In genomic region chr20:58634818-58635665, GRCh38 we compare ENCODE assay signal across 11 cellular contexts. TPM values are rescaled to one million over a fixed set of nuclear protein-coding genes. Genes with fewer than 3 reads are reported as not detected.
A peak's percentile ranks its signal among the peaks of the same experiment; 100 is the strongest.
DNase-seq lines count a peak whose midpoint lies in the region; ATAC-seq and TF ChIP-seq lines count a peak whose summit lies in the region.
"Had no signal": no experiment of that assay in that cellular context is flagged by ENCODE, and none has a peak within 500 bp of the region (broad histone marks: within the 10 kb centered on the region; RNA-seq: fewer than 3 reads in every experiment).

No MANE protein-coding gene starts in this region.

- H3K4me1 ChIP-seq in GM23338 (ENCODE audit: insufficient read depth) = no peaks in the 10 kb centered on the region
- H3K4me1 ChIP-seq in rectal smooth muscle tissue (ENCODE audit: control insufficient read depth, insufficient read depth, low read length) = peaks cover 13% of the 10 kb centered on the region
- H3K4me1 ChIP-seq in GM23248 (ENCODE audit: insufficient read depth) = peaks cover 6% of the 10 kb centered on the region

- no peaks in the 10 kb centered on the region for H4K20me1 ChIP-seq in GM23338 (replicated peaks; ENCODE audit: insufficient read depth)
- no peaks in the 10 kb centered on the region for H4K20me1 ChIP-seq in GM23248 (ENCODE audit: insufficient read depth)

- H3K9me2 ChIP-seq in GM23338 (ENCODE audit: insufficient read depth) (no peaks in the 10 kb centered on the region), GM23248 (ENCODE audit: insufficient read depth) (no peaks in the 10 kb centered on the region)

- intact Hi-C loops in activated T-helper 1 cell treated with anti-CD3 and anti-CD28 coated beads, Interleukin-12 subunit alpha, Interleukin-12 subunit beta, Interleukin-2, Interleukin-4 antibody, amounts not matched to agents 30 ng/mL and 10 ng/mL and 1 ng/mL, durations not matched to agents 14 hours and 24 hours and 36 hours (cut with micrococcal nuclease) = loop anchor here (1.0 kb wide), 1 partner anchor 15 kb away; no protein-coding TSS in a partner anchor

- H3K4me3 Mint-ChIP-seq in GM23338 = no peak overlapping the region
- H3K4me3 Mint-ChIP-seq in activated T-helper 1 cell treated with anti-CD3 and anti-CD28 coated beads, Interleukin-12 subunit alpha, Interleukin-12 subunit beta, Interleukin-2, Interleukin-4 antibody, amounts not matched to agents 30 ng/mL and 10 ng/mL and 1 ng/mL, durations not matched to agents 14 hours and 24 hours and 36 hours = no peak overlapping the region

- H3F3A ChIP-seq in GM23338 (replicated peaks; ENCODE audit: low read depth) (no peaks in the 10 kb centered on the region), GM23248 (ENCODE audit: insufficient read depth) (no peaks in the 10 kb centered on the region)

- H3K79me2 ChIP-seq in GM23338 (replicated peaks; ENCODE audit: insufficient read depth) (no peaks in the 10 kb centered on the region), GM23248 (ENCODE audit: insufficient read depth) (no peaks in the 10 kb centered on the region)

- H3K4me3 ChIP-seq in AG04450 (ENCODE audit: low read depth, low read length) = no peak overlapping the region
- no peak overlapping the region for H3K4me3 ChIP-seq in GM23338
- H3K4me3 ChIP-seq in rectal smooth muscle tissue (ENCODE audit: low read length) = no peak overlapping the region
- H3K4me3 ChIP-seq in GM23248 = no peak overlapping the region
- H3K4me3 ChIP-seq: heart right ventricle had no signal

- H3K4me2 ChIP-seq in GM23338 (no peak overlapping the region), GM23248 (ENCODE audit: unreplicated experiment) (no peak overlapping the region)

- no peaks in the 10 kb centered on the region; the same call in 2 of the 3 replicates for H3K36me3 Mint-ChIP-seq in GM23338 (ENCODE audit: low read depth)
- H3K36me3 Mint-ChIP-seq in activated T-helper 1 cell treated with anti-CD3 and anti-CD28 coated beads, Interleukin-12 subunit alpha, Interleukin-12 subunit beta, Interleukin-2, Interleukin-4 antibody, amounts not matched to agents 30 ng/mL and 10 ng/mL and 1 ng/mL, durations not matched to agents 14 hours and 24 hours and 36 hours (ENCODE audit: low read depth) = no peaks in the 10 kb centered on the region

- H3K27ac ChIP-seq in AG04450 (ENCODE audit: low read depth, low read length) (peak overlapping the region; percentile 90), GM23338 (ENCODE audit: low read depth) (no peak overlapping the region), rectal smooth muscle tissue (ENCODE audit: low read depth, low read length) (peak overlapping the region; percentile 76), GM23248 (no peak overlapping the region)
- H3K27ac ChIP-seq: heart right ventricle, VCaP had no signal

- H2AFZ ChIP-seq in GM23338 (no peak overlapping the region), GM23248 (no peak overlapping the region)

- H3K9ac ChIP-seq in rectal smooth muscle tissue (ENCODE audit: low read length) (no peak overlapping the region), GM23248 (no peak overlapping the region)

- DNase-seq in AG04450 (ENCODE audit: low read depth, low spot score) (no peak), GM23338 (ENCODE audit: low spot score) (no peak), GM23248 (no peak)
- no peak for DNase-seq in activated T-helper 1 cell treated with anti-CD3 and anti-CD28 coated beads, Interleukin-12 subunit alpha, Interleukin-12 subunit beta, Interleukin-2, Interleukin-4 antibody, amounts not matched to agents 30 ng/mL and 10 ng/mL and 1 ng/mL, durations not matched to agents 14 hours and 24 hours and 36 hours (ENCODE audit: low spot score)
- DNase-seq: heart right ventricle, Kasumi-1 had no signal

- TF ChIP-seq CTCF in AG04450 (IDR thresholded peaks at IDR 0.05; ENCODE audit: low read depth, low read length) = no peak
- no peak for TF ChIP-seq CTCF in GM23338 (conservative IDR thresholded peaks at IDR 0.05; ENCODE audit: low read depth in 2 of 2)

- peaks cover under 1% of the 10 kb centered on the region for H3K9me3 ChIP-seq in AG04450 (ENCODE audit: control insufficient read depth, insufficient read depth, low read length)
- H3K9me3 ChIP-seq in GM23248 (ENCODE audit: low read depth) = no peaks in the 10 kb centered on the region
- H3K9me3 ChIP-seq: heart right ventricle had no signal

- H3K4me1 Mint-ChIP-seq in GM23338 = peaks cover 5% of the 10 kb centered on the region; the same call in 2 of the 3 replicates
- H3K4me1 Mint-ChIP-seq in activated T-helper 1 cell treated with anti-CD3 and anti-CD28 coated beads, Interleukin-12 subunit alpha, Interleukin-12 subunit beta, Interleukin-2, Interleukin-4 antibody, amounts not matched to agents 30 ng/mL and 10 ng/mL and 1 ng/mL, durations not matched to agents 14 hours and 24 hours and 36 hours (ENCODE audit: low read depth) = peaks cover 15% of the 10 kb centered on the region

- in situ Hi-C loops in GM23248 (cut with MboI) = no loop called here

- H3K36me3 ChIP-seq in GM23338 (ENCODE audit: insufficient read depth) = no peaks in the 10 kb centered on the region
- no peaks in the 10 kb centered on the region for H3K36me3 ChIP-seq in rectal smooth muscle tissue (ENCODE audit: control insufficient read depth, insufficient read depth, low read length)
- no peaks in the 10 kb centered on the region for H3K36me3 ChIP-seq in GM23248 (ENCODE audit: low read depth)
- H3K36me3 ChIP-seq: heart right ventricle had no signal

- H3K27ac Mint-ChIP-seq in GM23338 = no peak overlapping the region
- H3K27ac Mint-ChIP-seq in activated T-helper 1 cell treated with anti-CD3 and anti-CD28 coated beads, Interleukin-12 subunit alpha, Interleukin-12 subunit beta, Interleukin-2, Interleukin-4 antibody, amounts not matched to agents 30 ng/mL and 10 ng/mL and 1 ng/mL, durations not matched to agents 14 hours and 24 hours and 36 hours = peak overlapping the region; percentile 52

- no peaks in the 10 kb centered on the region; the same call in 2 of the 3 replicates for H3K9me3 Mint-ChIP-seq in GM23338
- H3K9me3 Mint-ChIP-seq in activated T-helper 1 cell treated with anti-CD3 and anti-CD28 coated beads, Interleukin-12 subunit alpha, Interleukin-12 subunit beta, Interleukin-2, Interleukin-4 antibody, amounts not matched to agents 30 ng/mL and 10 ng/mL and 1 ng/mL, durations not matched to agents 14 hours and 24 hours and 36 hours = no peaks in the 10 kb centered on the region

- POLR2A ChIA-PET in AG04450 (lab: Yijun Ruan, JAX) = interaction anchor here (1.0 kb wide), 1 partner anchor 85 kb away, joined by 3 read pairs; no protein-coding TSS in a partner anchor

- no peaks in the 10 kb centered on the region for H3K27me3 ChIP-seq in AG04450 (ENCODE audit: control insufficient read depth, insufficient read depth, low read length)
- no peaks in the 10 kb centered on the region for H3K27me3 ChIP-seq in GM23338 (ENCODE audit: insufficient read depth)
- H3K27me3 ChIP-seq in rectal smooth muscle tissue (ENCODE audit: control insufficient read depth, insufficient read depth, low read length) = no peaks in the 10 kb centered on the region
- no peaks in the 10 kb centered on the region for H3K27me3 ChIP-seq in GM23248 (replicated peaks; ENCODE audit: insufficient read depth)

- peak; percentile 12; the same call in 1 of the 3 replicates for ATAC-seq in GM23338
- ATAC-seq in HG03469 (IDR thresholded peaks at IDR 0.05; ENCODE audit: unreplicated experiment) = no peak
- no peak for ATAC-seq in GM21515 (IDR thresholded peaks at IDR 0.05; ENCODE audit: unreplicated experiment)
- no peak for ATAC-seq in GM19397 (IDR thresholded peaks at IDR 0.05; ENCODE audit: unreplicated experiment)

- WGBS in GM23248 (ENCODE audit: low coverage in 1 of 2, low lambda C conversion rate in 2 of 2, missing lambda C conversion rate in 2 of 2), 2 experiments = 81 to 84% methylated on average over 27 to 28 of the region's 28 CpGs

- H3K27me3 Mint-ChIP-seq in GM23338 (ENCODE audit: insufficient read depth, low read depth, poor library complexity) = peaks cover 15% of the 10 kb centered on the region
- H3K27me3 Mint-ChIP-seq in activated T-helper 1 cell treated with anti-CD3 and anti-CD28 coated beads, Interleukin-12 subunit alpha, Interleukin-12 subunit beta, Interleukin-2, Interleukin-4 antibody, amounts not matched to agents 30 ng/mL and 10 ng/mL and 1 ng/mL, durations not matched to agents 14 hours and 24 hours and 36 hours (ENCODE audit: insufficient read depth) = peaks cover 11% of the 10 kb centered on the region

- CTCF ChIA-PET in AG04450 (lab: Charles Lee) = interaction anchor here (1.0 kb wide), 1 partner anchor 13 kb away, joined by 5 read pairs; no protein-coding TSS in a partner anchor

TF ChIP-seq in GM23338, 12 proteins besides CTCF, POLR2A, EP300 and RAD21 (continues in another document):
- no peak for TF ChIP-seq ZNF114 (CRISPR knock-in tag; IDR thresholded peaks at IDR 0.05)
- no peak for TF ChIP-seq EZH2phosphoT487 (IDR thresholded peaks at IDR 0.05; ENCODE audit: unreplicated experiment)
- no peak for TF ChIP-seq CREB1 (CRISPR knock-in tag; IDR thresholded peaks at IDR 0.05; ENCODE audit: low read depth)
- TF ChIP-seq ZNF331 (CRISPR knock-in tag; IDR thresholded peaks at IDR 0.05; ENCODE audit: low read depth) = no peak
- TF ChIP-seq STAT1 (IDR thresholded peaks at IDR 0.05; ENCODE audit: unreplicated experiment) = no peak

RNA-seq across cellular contexts. Expression of gene STX16, which starts 16.0 kb away (rescaled TPM):
- polyA plus RNA-seq in AG04450 (2011; rRNA removed) = 43.8 and 51.9 TPM in 2 replicates
- 24.5 and 29.6 TPM in 2 replicates for polyA minus RNA-seq in AG04450 (2011; rRNA and poly(A)+ RNA removed)
- 66.5 and 70.5 TPM in 2 replicates for total RNA-seq in GM23338 (2014; rRNA removed; shearing (Covaris generic))
- polyA plus RNA-seq in GM23338 (2016; fragmentation: Nextera tagmentation; extraction: Ambion mirVana) = 27.7 and 31.2 TPM in 2 replicates
- 99.9 and 102 TPM in 2 replicates for total RNA-seq in activated T-helper 1 cell treated with anti-CD3 and anti-CD28 coated beads, Interleukin-12 subunit alpha, Interleukin-12 subunit beta, Interleukin-2, Interleukin-4 antibody, amounts not matched to agents 30 ng/mL and 10 ng/mL and 1 ng/mL, durations not matched to agents 14 hours and 24 hours and 36 hours
- 15.8 and 17.6 TPM in 2 replicates for total RNA-seq in GM23248 (2014; rRNA removed; shearing (Covaris generic))
- polyA plus RNA-seq in GM23248 (2016; fragmentation: Nextera tagmentation; extraction: Ambion mirVana) = 30.6 and 36.9 TPM in 2 replicates

RNA-seq across cellular contexts. Expression of gene NPEPL1, which starts 57.6 kb away (rescaled TPM):
- polyA plus RNA-seq in AG04450 (2011; rRNA removed) (3.6 and 5.1 TPM in 2 replicates), GM23338 (2016; fragmentation: Nextera tagmentation; extraction: Ambion mirVana) (17.8 and 23.5 TPM in 2 replicates), GM23248 (2016; fragmentation: Nextera tagmentation; extraction: Ambion mirVana) (46.1 and 49.8 TPM in 2 replicates)
- 4.6 and 8.0 TPM in 2 replicates for polyA minus RNA-seq in AG04450 (2011; rRNA and poly(A)+ RNA removed)
- 24.1 and 30.0 TPM in 2 replicates for total RNA-seq in GM23338 (2014; rRNA removed; shearing (Covaris generic))
- total RNA-seq in activated T-helper 1 cell treated with anti-CD3 and anti-CD28 coated beads, Interleukin-12 subunit alpha, Interleukin-12 subunit beta, Interleukin-2, Interleukin-4 antibody, amounts not matched to agents 30 ng/mL and 10 ng/mL and 1 ng/mL, durations not matched to agents 14 hours and 24 hours and 36 hours = 20.6 and 22.9 TPM in 2 replicates
- total RNA-seq in GM23248 (2014; rRNA removed; shearing (Covaris generic)) = 37.5 and 37.7 TPM in 2 replicates

Comparison
In these comparisons a context has a peak if more than half of its experiments do, and no peak if none do; other contexts are left out.
1. H3K27ac ChIP-seq: peak in AG04450 (single experiment) and rectal smooth muscle tissue (single experiment); none in GM23338 (single experiment) and GM23248 (single experiment).